In genomic region chr4:20395160-20395773, GRCh38 we compare ENCODE assay signal across 8 cellular contexts.
DNase-seq lines count a peak whose midpoint lies in the region; ATAC-seq and TF ChIP-seq lines count a peak whose summit lies in the region.

No MANE protein-coding gene starts in this region.

- H3K9ac ChIP-seq in mammary epithelial cell (ENCODE audit: insufficient read depth, low read length), result no peak overlapping the region

- in situ Hi-C loops in ACHN (cut with HindIII; ENCODE audit: low pct_ligation_motif_present, low pct_unique_long_range_greater_than_20kb, low sequenced_read_pairs), result no loop called here
- in situ Hi-C loops in mammary epithelial cell (cut with MboI; ENCODE audit: low sequenced_read_pairs in 2 of 2), result no loop called here

- H3K4me1 ChIP-seq in mammary epithelial cell (ENCODE audit: insufficient read depth, low read length), result no peaks in the 10 kb centered on the region

- TF ChIP-seq CTCF in GM12872 (IDR thresholded peaks at IDR 0.05; ENCODE audit: insufficient read depth, low read depth, low read length), result peak; percentile 71
- peak; percentile 74 to 88 for TF ChIP-seq CTCF in mammary epithelial cell (conservative IDR thresholded peaks at IDR 0.05 in 1 of 2, IDR thresholded peaks at IDR 0.05 in 1 of 2; ENCODE audit: extremely low read depth in 1 of 2, insufficient read depth in 1 of 2, low read depth in 1 of 2, low read length in 2 of 2)

- no peaks in the 10 kb centered on the region for H4K20me1 ChIP-seq in mammary epithelial cell (ENCODE audit: insufficient read depth, low read length)

- no peaks in the 10 kb centered on the region for H3K9me3 ChIP-seq in mammary epithelial cell (replicated peaks; ENCODE audit: insufficient read depth, low read length)

- intact Hi-C loops in mammary epithelial cell (cut with micrococcal nuclease) (no loop called here), Right ventricle myocardium inferior (cut with DNase I) (no loop called here)

- H3K27ac ChIP-seq in mammary epithelial cell (ENCODE audit: insufficient read depth, low read depth, low read length), result no peak overlapping the region

- 3% methylated on average over 3 of the region's 3 CpGs for WGBS in mammary epithelial cell (ENCODE audit: low coverage, missing lambda C conversion rate)

- ATAC-seq in HG03060 (IDR thresholded peaks at IDR 0.05; ENCODE audit: low read depth, unreplicated experiment) (peak; percentile 46), Right ventricle myocardium inferior (no peak)

- DNase-seq in ACHN (peak; percentile 62), NCI-H69 (lab: John Stamatoyannopoulos, UW) (peak; percentile 89), mammary epithelial cell (peak; percentile 26), midbrain (lab: John Stamatoyannopoulos, UW) (peak; percentile 18), cortex of kidney (lab: John Stamatoyannopoulos, UW) (no peak), Right ventricle myocardium inferior (ENCODE audit: missing footprints) (no peak)

- CTCF ChIA-PET in mammary epithelial cell (lab: Charles Lee; ENCODE audit: low non-redundant PET), result interaction anchor here (0.6 to 0.7 kb wide), 2 partner anchors 77 to 290 kb away, joined by 3 to 5 read pairs; no protein-coding TSS in a partner anchor

- H3K4me2 ChIP-seq in mammary epithelial cell (ENCODE audit: insufficient read depth, low read depth, low read length), result no peak overlapping the region

- H3K27me3 ChIP-seq in mammary epithelial cell (ENCODE audit: insufficient read depth, low read length), result no peaks in the 10 kb centered on the region

- H3K79me2 ChIP-seq in mammary epithelial cell (ENCODE audit: insufficient read depth, low read length), result no peaks in the 10 kb centered on the region

- H2AFZ ChIP-seq in mammary epithelial cell (ENCODE audit: low read depth, low read length), result no peak overlapping the region

- no TSS peak for BruUV-seq in mammary epithelial cell (replicated peaks; lab: Mats Ljungman, UMichigan)

- no peak overlapping the region for H3K4me3 ChIP-seq in mammary epithelial cell (replicated peaks in 1 of 3; ENCODE audit: insufficient read depth in 1 of 3, low read depth in 2 of 3, low read length in 3 of 3)

- dilution Hi-C loops in mammary epithelial cell (cut with HindIII; ENCODE audit: low sequenced_read_pairs), result no loop called here

- no peaks in the 10 kb centered on the region for H3K36me3 ChIP-seq in mammary epithelial cell (ENCODE audit: insufficient read depth, low read length)

Comparison
In these comparisons a context has a peak if more than half of its experiments do, and no peak if none do; other contexts are left out.
1. DNase-seq: peak in ACHN (single experiment), NCI-H69 (single experiment), mammary epithelial cell (single experiment) and midbrain (single experiment); none in cortex of kidney (single experiment) and Right ventricle myocardium inferior (single experiment).